In the genomic region with DNA sequence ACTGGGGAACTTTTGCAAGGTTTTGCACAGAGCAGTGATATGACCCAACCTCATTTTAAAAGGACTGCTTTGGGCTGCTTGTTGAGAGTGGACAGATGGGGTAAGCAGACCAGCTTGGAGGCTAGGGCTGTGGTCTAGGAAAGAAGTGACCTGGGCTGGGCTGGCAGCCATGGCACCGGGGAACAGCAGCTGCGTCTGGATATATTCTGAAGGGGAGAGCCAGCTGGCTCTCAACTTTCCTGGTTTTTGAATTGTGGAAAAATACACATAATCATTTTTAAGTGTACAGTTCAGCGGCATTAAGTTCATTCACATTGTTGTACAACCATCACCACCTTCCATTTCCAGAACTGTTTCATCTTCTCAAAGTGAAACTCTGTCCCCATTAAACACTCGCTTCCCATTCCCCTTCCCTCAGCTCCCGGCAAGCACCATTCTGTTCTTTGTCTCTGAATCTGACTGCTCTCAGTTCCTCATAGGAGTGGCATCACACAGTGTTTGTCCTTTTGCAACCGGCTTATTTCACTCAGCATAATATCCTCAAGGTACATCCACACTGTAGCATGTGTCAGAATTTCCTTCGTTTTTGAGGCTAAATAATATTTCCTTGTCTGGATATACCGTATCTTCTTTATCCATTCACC, we compare ENCODE assay signal across 13 cellular contexts.
DNase-seq lines count a peak whose midpoint lies in the region; ATAC-seq and TF ChIP-seq lines count a peak whose summit lies in the region.
"Had no signal": no experiment of that assay in that cellular context is flagged by ENCODE, and none has a peak within 500 bp of the region (broad histone marks: within the 10 kb centered on the region; RNA-seq: fewer than 3 reads in every experiment).

No MANE protein-coding gene starts in this region.

- 89% methylated on average over 8 of the region's 8 CpGs for WGBS in hepatocyte (ENCODE audit: low lambda C conversion rate, missing lambda C conversion rate)

- H3K9me2 ChIP-seq in hepatocyte (replicated peaks; ENCODE audit: insufficient read depth): no peaks in the 10 kb centered on the region

- H3K9me3 ChIP-seq in SJCRH30 (replicated peaks) (no peaks in the 10 kb centered on the region), hepatocyte (ENCODE audit: low read depth) (no peaks in the 10 kb centered on the region)

- H3K36me3 Mint-ChIP-seq in stimulated activated naive B cell treated with anti-CD40 and anti-IgM and Interleukin-4, amounts not matched to agents 10 μg/mL and 1 μg/mL and 100 μg/mL, for 72 hours: no peaks in the 10 kb centered on the region
- H3K36me3 Mint-ChIP-seq: natural killer cell had no signal

- TF ChIP-seq POLR2A in GM18505 (IDR thresholded peaks at IDR 0.05; ENCODE audit: borderline replicate concordance, extremely low read depth, insufficient read depth, insufficient read length): no peak

- H3K4me3 Mint-ChIP-seq in stimulated activated naive B cell treated with anti-CD40 and anti-IgM and Interleukin-4, amounts not matched to agents 10 μg/mL and 1 μg/mL and 100 μg/mL, for 72 hours: no peak overlapping the region
- H3K4me3 Mint-ChIP-seq: activated CD4-positive, alpha-beta memory T cell treated with anti-CD3 and anti-CD28 coated beads, Interleukin-2, amount 10 ng/mL, durations not matched to agents 7 days and 5 days; endodermal cell; natural killer cell had no signal

- no peaks in the 10 kb centered on the region for H3K79me2 ChIP-seq in hepatocyte

- H3K4me1 ChIP-seq in SJCRH30 (peaks cover 4% of the 10 kb centered on the region), hepatocyte (ENCODE audit: insufficient read depth) (peaks cover 3% of the 10 kb centered on the region)

- no peaks in the 10 kb centered on the region for H3K36me3 ChIP-seq in SJCRH30
- H3K36me3 ChIP-seq in hepatocyte (replicated peaks; ENCODE audit: insufficient read depth, low read depth): no peaks in the 10 kb centered on the region

- H3K4me1 Mint-ChIP-seq in stimulated activated naive B cell treated with anti-CD40 and anti-IgM and Interleukin-4, amounts not matched to agents 10 μg/mL and 1 μg/mL and 100 μg/mL, for 72 hours: no peaks in the 10 kb centered on the region
- H3K4me1 Mint-ChIP-seq: activated CD4-positive, alpha-beta memory T cell treated with anti-CD3 and anti-CD28 coated beads, Interleukin-2, amount 10 ng/mL, durations not matched to agents 7 days and 5 days had no signal

- H4K20me1 ChIP-seq in hepatocyte (ENCODE audit: insufficient read depth, poor library complexity, severe bottlenecking): no peaks in the 10 kb centered on the region

- no peaks in the 10 kb centered on the region for H3K9me3 Mint-ChIP-seq in stimulated activated naive B cell treated with anti-CD40 and anti-IgM and Interleukin-4, amounts not matched to agents 10 μg/mL and 1 μg/mL and 100 μg/mL, for 72 hours
- H3K9me3 Mint-ChIP-seq: activated CD4-positive, alpha-beta memory T cell treated with anti-CD3 and anti-CD28 coated beads, Interleukin-2, amount 10 ng/mL, durations not matched to agents 7 days and 5 days; endodermal cell; natural killer cell had no signal

- no peak for ATAC-seq in stimulated activated naive B cell treated with anti-CD40 and anti-IgM and Interleukin-4, amounts not matched to agents 10 μg/mL and 1 μg/mL and 100 μg/mL, for 72 hours (replicated peaks)
- ATAC-seq in GM18505 (IDR thresholded peaks at IDR 0.05; ENCODE audit: unreplicated experiment): no peak

- H3K27ac ChIP-seq in SJCRH30: no peak overlapping the region
- H3K27ac ChIP-seq in hepatocyte: no peak overlapping the region
- H3K27ac ChIP-seq in substantia nigra (ENCODE audit: low read depth, low read length, poor library complexity, severe bottlenecking): peak overlapping the region; percentile 76
- H3K27ac ChIP-seq: RWPE1 had no signal

- H3K27me3 ChIP-seq in SJCRH30 (no peaks in the 10 kb centered on the region), hepatocyte (no peaks in the 10 kb centered on the region)

- H3K27me3 Mint-ChIP-seq in stimulated activated naive B cell treated with anti-CD40 and anti-IgM and Interleukin-4, amounts not matched to agents 10 μg/mL and 1 μg/mL and 100 μg/mL, for 72 hours: peaks cover 0 to 5% of the 10 kb centered on the region in 2 donors

- H3K27ac Mint-ChIP-seq in stimulated activated naive B cell treated with anti-CD40 and anti-IgM and Interleukin-4, amounts not matched to agents 10 μg/mL and 1 μg/mL and 100 μg/mL, for 72 hours: no peak overlapping the region
- H3K27ac Mint-ChIP-seq: activated CD4-positive, alpha-beta memory T cell treated with anti-CD3 and anti-CD28 coated beads, Interleukin-2, amount 10 ng/mL, durations not matched to agents 7 days and 5 days; endodermal cell; natural killer cell had no signal

- peak overlapping the region; percentile 25 for H3K4me2 ChIP-seq in hepatocyte

- TF ChIP-seq CTCF in hepatocyte (IDR thresholded peaks at IDR 0.05; ENCODE audit: poor library complexity): no peak

- peak; percentile 71 for DNase-seq in NCI-H510A treated with DMSO at 0.1 percent for 48 hours (lab: John Stamatoyannopoulos, UW)
- no peak for DNase-seq in NCI-H510A (lab: John Stamatoyannopoulos, UW)
- DNase-seq in SJCRH30: peak; percentile 49 to 63
- DNase-seq in hepatocyte (ENCODE audit: low spot score): no peak
- peak in 17 of 49 donors; percentile 20 to 56 (median 47) for DNase-seq in substantia nigra (lab: John Stamatoyannopoulos, UW)
- DNase-seq in SKM-1 treated with dmso at 0.1 percent for 144 hours (lab: John Stamatoyannopoulos, UW; ENCODE audit: unreplicated experiment): no peak
- no peak for DNase-seq in stimulated activated naive B cell treated with anti-CD40 and anti-IgM and Interleukin-4, amounts not matched to agents 10 μg/mL and 1 μg/mL and 100 μg/mL, for 72 hours
- DNase-seq: kidney had no signal

- H3K4me3 ChIP-seq in SJCRH30 (no peak overlapping the region), hepatocyte (no peak overlapping the region)

- no peak overlapping the region for H2AFZ ChIP-seq in hepatocyte

Comparison
In these comparisons a context has a peak if more than half of its experiments do, and no peak if none do; other contexts are left out.
1. DNase-seq: peak in NCI-H510A treated with DMSO at 0.1 percent for 48 hours (single experiment) and SJCRH30 (2 of 2); none in NCI-H510A (single experiment), hepatocyte (single experiment), SKM-1 treated with dmso at 0.1 percent for 144 hours (single experiment) and stimulated activated naive B cell treated with anti-CD40 and anti-IgM and Interleukin-4, amounts not matched to agents 10 μg/mL and 1 μg/mL and 100 μg/mL, for 72 hours (single experiment).